In genomic region chr2:180261976-180262375, GRCh38 we compare ENCODE assay signal across 11 cellular contexts.
"Had no signal": no experiment of that assay in that cellular context is flagged by ENCODE, and none has a peak within 500 bp of the region (broad histone marks: within the 10 kb centered on the region; RNA-seq: fewer than 3 reads in every experiment).

No MANE protein-coding gene starts in this region.

- FAIRE-seq: H1, H54 had no signal

- H3K27ac ChIP-seq: GM23248 had no signal

- ATAC-seq: GM23338, HCT116 had no signal

- DNase-seq: GM23248, GOT3, H7, H9, HCEC 1CT, HFFc6 had no signal

- H2AFZ ChIP-seq: GM23248, GM23338 had no signal

- H3K4me2 ChIP-seq: GM23338 had no signal

- H3K9me3 ChIP-seq: HAP-1 had no signal

- H3K9ac ChIP-seq: GM23248 had no signal

- H3K4me3 ChIP-seq: GM23248, GM23338, HAP-1 had no signal

- H3K36me3 ChIP-seq: HAP-1 had no signal
